In the genomic region with DNA sequence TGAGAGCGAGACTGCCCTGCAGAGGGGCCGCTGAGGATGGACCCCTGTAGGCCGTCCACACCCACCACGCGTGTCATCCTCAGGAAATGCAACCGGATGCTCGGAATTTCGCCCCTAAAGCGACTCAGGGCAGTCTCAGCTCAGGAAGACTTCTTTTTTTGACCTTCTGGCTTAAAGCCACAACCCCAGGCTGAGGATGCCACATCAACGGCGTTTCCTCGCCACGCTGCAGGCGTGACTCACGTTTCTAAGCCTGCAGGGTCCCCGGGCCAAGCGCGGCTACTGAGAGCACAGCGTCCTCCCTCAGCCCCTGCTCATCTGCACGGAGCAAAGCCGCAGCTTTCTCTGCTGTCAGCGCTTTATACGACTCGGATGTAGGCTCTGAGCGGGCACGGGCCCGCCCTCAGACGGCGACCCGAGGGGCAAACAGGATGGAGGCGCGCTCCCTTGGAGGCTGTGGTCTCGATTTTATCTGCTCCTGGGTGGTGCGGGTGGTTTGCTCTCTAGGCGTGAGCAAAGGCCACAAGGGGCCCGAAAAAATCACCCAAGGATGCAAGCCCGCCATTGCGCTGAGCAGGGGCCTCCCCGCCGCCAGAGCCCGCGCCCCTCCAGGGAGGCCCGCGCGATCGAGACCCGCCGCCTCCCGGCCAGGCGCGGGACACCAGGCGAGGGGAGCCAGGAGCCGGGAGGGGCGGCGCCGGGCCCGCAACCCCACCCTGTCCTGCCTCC, we compare ENCODE assay signal across 8 cellular contexts. TPM values are rescaled to one million over a fixed set of nuclear protein-coding genes. Genes with fewer than 3 reads are reported as not detected.
DNase-seq lines count a peak whose midpoint lies in the region; ATAC-seq and TF ChIP-seq lines count a peak whose summit lies in the region.

No MANE protein-coding gene starts in this region.

- ATAC-seq in GM19372 (IDR thresholded peaks at IDR 0.05; ENCODE audit: low read depth, unreplicated experiment): peak; percentile 21
- ATAC-seq in HG03457 (IDR thresholded peaks at IDR 0.05; ENCODE audit: unreplicated experiment): peak; percentile 23
- peak; percentile 76 for ATAC-seq in gastroesophageal sphincter

- H3K4me3 ChIP-seq in gastroesophageal sphincter: peak overlapping the region; percentile 47 to 84
- peak overlapping the region; percentile 62 for H3K4me3 ChIP-seq in ovary
- peak overlapping the region; percentile 27 to 85 (median 66) for H3K4me3 ChIP-seq in thyroid gland (replicated peaks in 1 of 3)

- H3K4me1 ChIP-seq in gastroesophageal sphincter (peaks cover 0 to 44% (median 9%) of the 10 kb centered on the region in 3 donors), ovary (ENCODE audit: insufficient read depth) (peaks cover 3% of the 10 kb centered on the region), thyroid gland (peaks cover 10% of the 10 kb centered on the region in 2 donors)

- H3K27me3 ChIP-seq in gastroesophageal sphincter (no peaks in the 10 kb centered on the region), ovary (no peaks in the 10 kb centered on the region), thyroid gland (no peaks in the 10 kb centered on the region)

- peak overlapping the region; percentile 63 to 99 (median 92) for H3K27ac ChIP-seq in gastroesophageal sphincter
- peak overlapping the region; percentile 94 to 97 for H3K27ac ChIP-seq in ovary
- H3K27ac ChIP-seq in thyroid gland: peak overlapping the region; percentile 44 to 91 (median 77)

- no CpG with 5 or more reads among the region's 57 CpGs for WGBS in gastroesophageal sphincter (ENCODE audit: low coverage in 1 of 2), 2 donors
- 2 to 3% (median 2%) methylated on average over 50 to 56 of the region's 57 CpGs for WGBS in ovary, 3 donors
- 2 to 6% methylated on average over 12 to 34 of the region's 57 CpGs for WGBS in thyroid gland, 2 donors

- TF ChIP-seq EP300 in gastroesophageal sphincter (IDR thresholded peaks at IDR 0.05) (no peak), ovary (IDR thresholded peaks at IDR 0.05) (no peak)

- TF ChIP-seq CTCF in gastroesophageal sphincter (IDR thresholded peaks at IDR 0.05) (peak in 3 of 4 experiments; percentile 57 to 75 (median 57)), ovary (IDR thresholded peaks at IDR 0.05) (peak in 2 of 3 donors; percentile 75 to 78), thyroid gland (IDR thresholded peaks at IDR 0.05) (peak in 5 of 6 experiments; percentile 8 to 62 (median 31))

- TF ChIP-seq POLR2A in gastroesophageal sphincter (IDR thresholded peaks at IDR 0.05) (no peak), ovary (IDR thresholded peaks at IDR 0.05) (no peak), thyroid gland (IDR thresholded peaks at IDR 0.05) (no peak)

- H3K9me3 ChIP-seq in gastroesophageal sphincter (no peaks in the 10 kb centered on the region), ovary (no peaks in the 10 kb centered on the region), thyroid gland (no peaks in the 10 kb centered on the region)

- intact Hi-C loops in ovary (cut with DNase I) (loop anchor here in 2 of 4 donors (5.0 to 10.0 kb wide), 2 partner anchors 40 to 158 kb away; a partner anchor contains a TSS), thyroid gland (cut with DNase I) (loop anchor here (5.0 kb wide), 1 partner anchor 90 kb away; no protein-coding TSS in a partner anchor)

- peaks cover 0 to 4% of the 10 kb centered on the region in 2 donors for H3K36me3 ChIP-seq in gastroesophageal sphincter
- H3K36me3 ChIP-seq in ovary: no peaks in the 10 kb centered on the region
- no peaks in the 10 kb centered on the region for H3K36me3 ChIP-seq in thyroid gland

- peak; percentile 82 for DNase-seq in CD1c-positive myeloid dendritic cell (ENCODE audit: extremely low spot score)
- peak; percentile 96 for DNase-seq in RPMI7951 (ENCODE audit: low read depth)
- peak; percentile 84 for DNase-seq in activated gamma-delta T cell treated with anti-CD3 and anti-CD28 coated beads, Interleukin-2, amount 50 U/mL, for 16 hours (ENCODE audit: low read depth)
- peak; percentile 59 to 76 (median 68) for DNase-seq in ovary
- DNase-seq in thyroid gland: peak; percentile 48 to 52

RNA-seq across cellular contexts. Expression of a gene that starts 0.7 kb away (rescaled TPM):
- 108 and 114 TPM in 2 replicates for total RNA-seq in RPMI7951 (2014; rRNA removed; shearing (Covaris generic))
- total RNA-seq in gastroesophageal sphincter: 10 to 100 TPM; 18.8 to 52.1 (median 30.7) TPM
- 100 to 1,000 TPM in 1 of 7 donors, 10 to 100 TPM in 6; 15.0 to 186 (median 35.6) TPM for total RNA-seq in ovary
- polyA plus RNA-seq in ovary: 10 to 100 TPM; 18.2 to 30.5 TPM
- 10 to 100 TPM; 17.5 to 79.4 (median 29.8) TPM for total RNA-seq in thyroid gland

Comparison
In these comparisons a context has a peak if more than half of its experiments do, and no peak if none do; other contexts are left out.
1. Peak in every context shown above with its lines: DNase-seq, ATAC-seq, H3K4me3 ChIP-seq and H3K27ac ChIP-seq.
2. ATAC-seq: peak in every context shown above with its lines; median percentile 76 in gastroesophageal sphincter; 23 in HG03457; 21 in GM19372.